38 cellular contexts compared by ENCODE assay signal in the genomic region with DNA sequence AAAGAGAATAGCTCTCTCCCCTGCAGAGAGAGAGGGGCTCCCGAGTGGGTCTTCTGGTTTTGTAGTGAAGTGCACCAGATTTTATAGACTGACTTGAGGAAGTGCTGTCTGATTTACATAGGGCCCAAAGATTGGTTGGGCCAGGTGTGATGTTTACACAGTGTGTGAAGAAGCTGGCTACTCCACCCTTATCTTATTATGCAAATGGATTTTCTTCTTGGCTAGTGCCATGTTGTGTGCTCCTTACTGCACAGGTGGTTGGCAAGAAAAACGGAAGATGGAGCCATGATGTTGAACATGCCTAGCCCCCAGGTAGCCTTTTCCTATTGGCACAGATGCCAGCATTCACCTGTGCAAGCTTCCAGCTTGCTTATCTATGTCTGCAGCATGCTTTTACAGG.
"Had no signal": no experiment of that assay in that cellular context is flagged by ENCODE, and none has a peak within 500 bp of the region (broad histone marks: within the 10 kb centered on the region; RNA-seq: fewer than 3 reads in every experiment).

No MANE protein-coding gene starts in this region.

- H3K27me3 Mint-ChIP-seq: activated naive CD4-positive, alpha-beta T cell treated with anti-CD3 and anti-CD28 coated beads, Interleukin-2, amount 10 ng/mL, durations not matched to agents 7 days and 5 days; activated naive CD8-positive, alpha-beta T cell; activated naive CD8-positive, alpha-beta T cell treated with anti-CD3 and anti-CD28 coated beads, Interleukin-2, amount 10 ng/mL, durations not matched to agents 7 days and 5 days; activated naive CD8-positive, alpha-beta T cell treated with anti-CD3 and anti-CD28 coated beads, Interleukin-2, amount 50 U/mL, for 24 hours; activated T-cell treated with anti-CD3 and anti-CD28 coated beads, Interleukin-2, amount 50 U/mL, for 24 hours; activated T-helper 17 cell treated with anti-CD3 and anti-CD28 coated beads, Interleukin-2, amount 50 U/mL, for 72 hours; central memory CD8-positive, alpha-beta T cell had no signal

- H3K27ac ChIP-seq: adrenal gland, ascending aorta, body of pancreas, brain microvascular endothelial cell, breast epithelium, cardiac muscle cell had no signal

- H3K9me3 ChIP-seq: adrenal gland, breast epithelium had no signal

- H3K36me3 ChIP-seq: adrenal gland, ascending aorta, brain microvascular endothelial cell, breast epithelium, cardiac muscle cell had no signal

- H3K27me3 ChIP-seq: adrenal gland, ascending aorta, body of pancreas, brain microvascular endothelial cell, breast epithelium, cardiac muscle cell had no signal

- H3K4me3 Mint-ChIP-seq: activated naive CD4-positive, alpha-beta T cell treated with anti-CD3 and anti-CD28 coated beads for 36 hours; activated naive CD4-positive, alpha-beta T cell treated with anti-CD3 and anti-CD28 coated beads, Interleukin-2, amount 10 ng/mL, durations not matched to agents 7 days and 5 days; activated naive CD4-positive, alpha-beta T cell treated with anti-CD3 and anti-CD28 coated beads, Interleukin-2, amount 50 U/mL, for 24 hours; activated naive CD8-positive, alpha-beta T cell; activated naive CD8-positive, alpha-beta T cell treated with anti-CD3 and anti-CD28 coated beads for 36 hours; activated naive CD8-positive, alpha-beta T cell treated with anti-CD3 and anti-CD28 coated beads, Interleukin-2, amount 10 ng/mL, durations not matched to agents 7 days and 5 days; activated naive CD8-positive, alpha-beta T cell treated with anti-CD3 and anti-CD28 coated beads, Interleukin-2, amount 50 U/mL, for 24 hours; activated T-cell treated with anti-CD3 and anti-CD28 coated beads, Interleukin-2, amount 50 U/mL, for 24 hours; activated T-cell treated with anti-CD3 and anti-CD28 coated beads, Interleukin-2, amount 50 U/mL, for 4 hours; activated T-cell treated with anti-CD3 and anti-CD28 coated beads, Interleukin-2, amount 50 U/mL, for 72 hours; activated T-helper 1 cell treated with anti-CD3 and anti-CD28 coated beads, Interleukin-12 subunit alpha, Interleukin-12 subunit beta, Interleukin-2, Interleukin-4 antibody, amounts not matched to agents 30 ng/mL and 10 ng/mL and 1 ng/mL, durations not matched to agents 14 hours and 24 hours and 36 hours; activated T-helper 17 cell treated with anti-CD3 and anti-CD28 coated beads, Interleukin-2, amount 50 U/mL, for 72 hours; brain; central memory CD8-positive, alpha-beta T cell had no signal

- H3K27ac Mint-ChIP-seq: activated naive CD4-positive, alpha-beta T cell treated with anti-CD3 and anti-CD28 coated beads for 36 hours; activated naive CD4-positive, alpha-beta T cell treated with anti-CD3 and anti-CD28 coated beads, Interleukin-2, amount 10 ng/mL, durations not matched to agents 7 days and 5 days; activated naive CD4-positive, alpha-beta T cell treated with anti-CD3 and anti-CD28 coated beads, Interleukin-2, amount 50 U/mL, for 24 hours; activated naive CD4-positive, alpha-beta T cell treated with anti-CD3 and anti-CD28 coated beads, Interleukin-2, amount 50 U/mL, for 72 hours; activated naive CD8-positive, alpha-beta T cell; activated naive CD8-positive, alpha-beta T cell treated with anti-CD3 and anti-CD28 coated beads for 36 hours; activated naive CD8-positive, alpha-beta T cell treated with anti-CD3 and anti-CD28 coated beads, Interleukin-2, amount 10 ng/mL, durations not matched to agents 7 days and 5 days; activated naive CD8-positive, alpha-beta T cell treated with anti-CD3 and anti-CD28 coated beads, Interleukin-2, amount 50 U/mL, for 24 hours; activated T-cell treated with anti-CD3 and anti-CD28 coated beads, Interleukin-2, amount 50 U/mL, for 24 hours; activated T-cell treated with anti-CD3 and anti-CD28 coated beads, Interleukin-2, amount 50 U/mL, for 72 hours; activated T-helper 1 cell treated with anti-CD3 and anti-CD28 coated beads, Interleukin-12 subunit alpha, Interleukin-12 subunit beta, Interleukin-2, Interleukin-4 antibody, amounts not matched to agents 30 ng/mL and 10 ng/mL and 1 ng/mL, durations not matched to agents 14 hours and 24 hours and 36 hours; activated T-helper 17 cell treated with anti-CD3 and anti-CD28 coated beads, Interleukin-2, amount 50 U/mL, for 72 hours; activated T-helper 2 cell treated with anti-CD3 and anti-CD28 coated beads, Interferon-gamma antibody, Interleukin-2, Interleukin-4, amounts not matched to agents 10 μg/mL and 5 μg/mL and 100 μg/mL, durations not matched to agents 14 hours and 24 hours and 36 hours; brain had no signal

- DNase-seq: activated effector memory CD4-positive, alpha-beta T cell treated with anti-CD3 and anti-CD28 coated beads, Interleukin-2, amount 50 U/mL, for 16 hours; activated effector memory CD4-positive, alpha-beta T cell treated with Interleukin-2 at 50 U/mL for 16 hours; activated gamma-delta T cell; activated gamma-delta T cell treated with Interleukin-2 at 50 U/mL for 16 hours; activated naive CD4-positive, alpha-beta T cell; activated naive CD4-positive, alpha-beta T cell treated with anti-CD3 and anti-CD28 coated beads for 36 hours; activated naive CD4-positive, alpha-beta T cell treated with anti-CD3 and anti-CD28 coated beads, Interleukin-2, amount 10 ng/mL, durations not matched to agents 7 days and 5 days; activated naive CD4-positive, alpha-beta T cell treated with anti-CD3 and anti-CD28 coated beads, Interleukin-2, amount 50 U/mL, for 16 hours; activated naive CD4-positive, alpha-beta T cell treated with Interleukin-2 at 50 U/mL for 16 hours; activated naive CD8-positive, alpha-beta T cell treated with anti-CD3 and anti-CD28 coated beads for 36 hours; activated naive CD8-positive, alpha-beta T cell treated with anti-CD3 and anti-CD28 coated beads, Interleukin-2, amount 10 ng/mL, durations not matched to agents 7 days and 5 days; activated naive CD8-positive, alpha-beta T cell treated with anti-CD3 and anti-CD28 coated beads, Interleukin-2, amount 50 U/mL, for 24 hours; activated T-cell treated with anti-CD3 and anti-CD28 coated beads, Interleukin-2, amount 50 U/mL, for 1 hour; activated T-cell treated with anti-CD3 and anti-CD28 coated beads, Interleukin-2, amount 50 U/mL, for 24 hours; activated T-cell treated with anti-CD3 and anti-CD28 coated beads, Interleukin-2, amount 50 U/mL, for 4 hours; activated T-cell treated with anti-CD3 and anti-CD28 coated beads, Interleukin-2, amount 50 U/mL, for 48 hours; activated T-cell treated with anti-CD3 and anti-CD28 coated beads, Interleukin-2, amount 50 U/mL, for 72 hours; adrenal gland; amniotic stem cell; amygdala; anterior cingulate cortex; aorta; brain microvascular endothelial cell; caudate nucleus; central memory CD4-positive, alpha-beta T cell; cerebellar nuclear complex had no signal

- H3K4me3 ChIP-seq: adrenal gland, ascending aorta, body of pancreas, breast epithelium, cardiac muscle cell had no signal

- H3K4me1 ChIP-seq: adrenal gland, ascending aorta, breast epithelium had no signal

- H3K36me3 Mint-ChIP-seq: activated naive CD4-positive, alpha-beta T cell treated with anti-CD3 and anti-CD28 coated beads, Interleukin-2, amount 10 ng/mL, durations not matched to agents 7 days and 5 days; activated naive CD4-positive, alpha-beta T cell treated with anti-CD3 and anti-CD28 coated beads, Interleukin-2, amount 50 U/mL, for 24 hours; activated naive CD4-positive, alpha-beta T cell treated with anti-CD3 and anti-CD28 coated beads, Interleukin-2, amount 50 U/mL, for 72 hours; activated naive CD8-positive, alpha-beta T cell; activated naive CD8-positive, alpha-beta T cell treated with anti-CD3 and anti-CD28 coated beads for 36 hours; activated naive CD8-positive, alpha-beta T cell treated with anti-CD3 and anti-CD28 coated beads, Interleukin-2, amount 10 ng/mL, durations not matched to agents 7 days and 5 days; brain had no signal

- H3K9me3 Mint-ChIP-seq: activated naive CD4-positive, alpha-beta T cell treated with anti-CD3 and anti-CD28 coated beads for 36 hours; activated naive CD4-positive, alpha-beta T cell treated with anti-CD3 and anti-CD28 coated beads, Interleukin-2, amount 10 ng/mL, durations not matched to agents 7 days and 5 days; activated naive CD8-positive, alpha-beta T cell treated with anti-CD3 and anti-CD28 coated beads for 36 hours; activated naive CD8-positive, alpha-beta T cell treated with anti-CD3 and anti-CD28 coated beads, Interleukin-2, amount 50 U/mL, for 24 hours; activated T-helper 2 cell treated with anti-CD3 and anti-CD28 coated beads, Interferon-gamma antibody, Interleukin-2, Interleukin-4, amounts not matched to agents 10 μg/mL and 5 μg/mL and 100 μg/mL, durations not matched to agents 14 hours and 24 hours and 36 hours had no signal

- H3K4me1 Mint-ChIP-seq: activated naive CD4-positive, alpha-beta T cell treated with anti-CD3 and anti-CD28 coated beads, Interleukin-2, amount 10 ng/mL, durations not matched to agents 7 days and 5 days; activated naive CD4-positive, alpha-beta T cell treated with anti-CD3 and anti-CD28 coated beads, Interleukin-2, amount 50 U/mL, for 24 hours; activated naive CD8-positive, alpha-beta T cell treated with anti-CD3 and anti-CD28 coated beads for 36 hours; activated naive CD8-positive, alpha-beta T cell treated with anti-CD3 and anti-CD28 coated beads, Interleukin-2, amount 10 ng/mL, durations not matched to agents 7 days and 5 days; activated naive CD8-positive, alpha-beta T cell treated with anti-CD3 and anti-CD28 coated beads, Interleukin-2, amount 50 U/mL, for 24 hours; activated T-helper 17 cell treated with anti-CD3 and anti-CD28 coated beads, Interleukin-2, amount 50 U/mL, for 72 hours; brain; central memory CD8-positive, alpha-beta T cell had no signal

- ATAC-seq: activated naive CD4-positive, alpha-beta T cell treated with anti-CD3 and anti-CD28 coated beads, Interleukin-2, amount 50 U/mL, for 72 hours; activated naive CD8-positive, alpha-beta T cell treated with anti-CD3 and anti-CD28 coated beads, Interleukin-2, amount 50 U/mL, for 24 hours; activated T-cell treated with anti-CD3 and anti-CD28 coated beads, Interleukin-2, amount 50 U/mL, for 4 hours; activated T-cell treated with anti-CD3 and anti-CD28 coated beads, Interleukin-2, amount 50 U/mL, for 72 hours; activated T-helper 17 cell treated with anti-CD3 and anti-CD28 coated beads, Interleukin-2, amount 50 U/mL, for 72 hours; body of pancreas had no signal
